22 cellular contexts compared by ENCODE assay signal in genomic region chr21:28257276-28257675, GRCh38.
DNase-seq lines count a peak whose midpoint lies in the region; ATAC-seq and TF ChIP-seq lines count a peak whose summit lies in the region.
"Had no signal": no experiment of that assay in that cellular context is flagged by ENCODE, and none has a peak within 500 bp of the region (broad histone marks: within the 10 kb centered on the region; RNA-seq: fewer than 3 reads in every experiment).

No MANE protein-coding gene starts in this region.

- H3K27me3 ChIP-seq in cardiac muscle cell (no peaks in the 10 kb centered on the region), A673 (replicated peaks; ENCODE audit: insufficient read depth, low read depth, low read length, poor library complexity) (no peaks in the 10 kb centered on the region), adrenal gland (no peaks in the 10 kb centered on the region)
- H3K27me3 ChIP-seq: BLaER1, thyroid gland had no signal

- H3K4me3 ChIP-seq in cardiac muscle cell = no peak overlapping the region
- H3K4me3 ChIP-seq in fibroblast of the aortic adventitia (ENCODE audit: low read depth, low read length) = no peak overlapping the region
- H3K4me3 ChIP-seq in A673 (ENCODE audit: low read depth, low read length, poor library complexity, severe bottlenecking) = no peak overlapping the region
- H3K4me3 ChIP-seq in adrenal gland = no peak overlapping the region
- H3K4me3 ChIP-seq: BLaER1, thyroid gland had no signal

- TF ChIP-seq CTCF in cardiac muscle cell (IDR thresholded peaks at IDR 0.05; ENCODE audit: low read depth, low read length) (no peak), fibroblast of the aortic adventitia (IDR thresholded peaks at IDR 0.05; ENCODE audit: insufficient read depth, low read length) (no peak), A673 (conservative IDR thresholded peaks at IDR 0.05; ENCODE audit: low read depth, low read length) (no peak), adrenal gland (IDR thresholded peaks at IDR 0.05) (no peak)

- H3K36me3 ChIP-seq in cardiac muscle cell = no peaks in the 10 kb centered on the region
- H3K36me3 ChIP-seq in A673 (ENCODE audit: insufficient read depth, low read length, poor library complexity, severe bottlenecking) = no peaks in the 10 kb centered on the region
- no peaks in the 10 kb centered on the region for H3K36me3 ChIP-seq in adrenal gland (replicated peaks in 1 of 2)
- H3K36me3 ChIP-seq: BLaER1, thyroid gland had no signal

- no TSS peak for BruUV-seq in A673 (replicated peaks; lab: Mats Ljungman, UMichigan)

- 44 to 54% (median 51%) methylated on average over 3 of the region's 3 CpGs for WGBS in adrenal gland, 4 donors

- no peak for TF ChIP-seq POLR2A in adrenal gland (IDR thresholded peaks at IDR 0.05)

- ATAC-seq in Right ventricle myocardium superior (ENCODE audit: poor library complexity) = no peak
- ATAC-seq: effector memory CD8-positive, alpha-beta T cell; T-cell had no signal

- H3K9me3 ChIP-seq in cardiac muscle cell (ENCODE audit: low read depth) = no peaks in the 10 kb centered on the region
- no peaks in the 10 kb centered on the region for H3K9me3 ChIP-seq in A673 (ENCODE audit: low read depth, low read length, poor library complexity, severe bottlenecking)
- H3K9me3 ChIP-seq in adrenal gland (replicated peaks in 1 of 3) = no peaks in the 10 kb centered on the region
- H3K9me3 ChIP-seq: BLaER1, thyroid gland had no signal

- H3K27ac ChIP-seq in cardiac muscle cell (peak overlapping the region; percentile 93), A673 (ENCODE audit: low read depth, low read length, poor library complexity, severe bottlenecking) (no peak overlapping the region), adrenal gland (no peak overlapping the region)
- H3K27ac ChIP-seq: BLaER1, thyroid gland had no signal

- POLR2A ChIA-PET in A673 (lab: Charles Lee; ENCODE audit: low non-redundant PET) = no interaction called here

- H3K4me1 ChIP-seq in cardiac muscle cell (ENCODE audit: low read depth) (peaks cover 32% of the 10 kb centered on the region), A673 (ENCODE audit: insufficient read depth, low read length, poor library complexity, severe bottlenecking) (no peaks in the 10 kb centered on the region), adrenal gland (replicated peaks in 1 of 2) (peaks cover 0 to 5% of the 10 kb centered on the region in 2 donors)
- H3K4me1 ChIP-seq: BLaER1, thyroid gland had no signal

- CTCF ChIA-PET in A673 (lab: Charles Lee) = no interaction called here

- peak in 1 of 2 donors; percentile 81 for DNase-seq in cardiac muscle cell (ENCODE audit: low read depth in 1 of 2, low spot score in 1 of 2)
- DNase-seq in Right ventricle myocardium superior = no peak
- DNase-seq in fibroblast of the aortic adventitia (ENCODE audit: low read depth) = peak; percentile 75
- DNase-seq in midbrain (lab: John Stamatoyannopoulos, UW) = peak; percentile 7
- DNase-seq in A673 (ENCODE audit: low spot score) = no peak
- DNase-seq in NCI-H128 (lab: John Stamatoyannopoulos, UW; ENCODE audit: unreplicated experiment) = no peak
- DNase-seq in adrenal gland = no peak
- DNase-seq in NCI-H1436 (lab: John Stamatoyannopoulos, UW) = no peak
- DNase-seq: 8988T; activated CD4-positive, alpha-beta T cell treated with anti-CD3 and anti-CD28 coated beads, Interleukin-2, amount 50 U/mL, for 4 hours; Calu3; effector memory CD8-positive, alpha-beta T cell; EL; foreskin melanocyte; KG1; MV-4-11; NCI-H2029 treated with DMSO at 0.1 percent for 48 hours; NCI-H524; stimulated activated naive CD4-positive, alpha-beta T cell treated with Interleukin-2 at 50 U/mL for 16 hours; T-cell; thyroid gland had no signal

- intact Hi-C loops in Right ventricle myocardium superior (cut with DNase I) (no loop called here), A673 (cut with micrococcal nuclease; ENCODE audit: unreplicated experiment) (no loop called here), adrenal gland (cut with DNase I) (no loop called here)

Comparison
In these comparisons a context has a peak if more than half of its experiments do, and no peak if none do; other contexts are left out.
1. DNase-seq: peak in fibroblast of the aortic adventitia (single experiment) and midbrain (single experiment); none in Right ventricle myocardium superior (single experiment), A673 (single experiment), NCI-H128 (single experiment), adrenal gland (0 of 7) and NCI-H1436 (single experiment).